16 cellular contexts compared by ENCODE assay signal in the genomic region with DNA sequence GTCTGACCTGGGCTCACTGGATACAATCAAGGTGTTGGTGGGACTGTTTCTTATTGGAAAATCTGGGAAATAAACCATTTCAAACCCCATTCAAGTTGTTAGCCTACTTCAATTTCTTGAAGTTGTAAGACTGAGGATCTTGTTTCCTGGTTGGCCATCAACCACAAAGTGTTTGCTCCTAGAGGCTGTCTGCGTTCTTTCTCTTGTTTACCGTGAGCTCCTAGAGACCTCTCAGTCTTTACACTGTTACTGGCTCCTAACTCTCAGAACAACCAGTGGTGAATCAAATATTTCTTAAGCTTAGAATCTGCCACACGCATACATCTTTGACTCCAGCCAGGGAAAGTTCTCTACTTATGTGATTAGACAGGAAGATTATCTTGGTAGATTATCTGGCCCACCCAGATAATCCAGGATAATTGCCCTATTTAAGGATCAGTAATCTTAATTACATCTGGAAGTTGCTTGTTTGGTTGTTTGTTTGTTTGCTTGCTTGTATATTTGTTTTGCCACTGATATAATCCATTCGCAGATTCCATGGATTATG.
DNase-seq lines count a peak whose midpoint lies in the region; ATAC-seq and TF ChIP-seq lines count a peak whose summit lies in the region.
"Had no signal": no experiment of that assay in that cellular context is flagged by ENCODE, and none has a peak within 500 bp of the region (broad histone marks: within the 10 kb centered on the region; RNA-seq: fewer than 3 reads in every experiment).

No MANE protein-coding gene starts in this region.

- H3K4me2 ChIP-seq in GM23338 (no peak overlapping the region), mesendoderm (ENCODE audit: low read length) (no peak overlapping the region)
- H3K4me2 ChIP-seq: BLaER1 treated with 17β-estradiol and CSF1 and Interleukin-3, amounts not matched to agents 10 nM and 100 nM had no signal

- H3K27ac ChIP-seq in 22Rv1 (peak overlapping the region; percentile 56), GM23338 (ENCODE audit: low read depth) (no peak overlapping the region), mesendoderm (ENCODE audit: low read depth, low read length) (no peak overlapping the region)
- H3K27ac ChIP-seq: BLaER1 treated with 17β-estradiol and CSF1 and Interleukin-3, amounts not matched to agents 10 nM and 100 nM had no signal

- H3K79me1 ChIP-seq in mesendoderm (ENCODE audit: low read length) = no peaks in the 10 kb centered on the region

- H3K4me1 ChIP-seq in GM23338 (ENCODE audit: insufficient read depth) (no peaks in the 10 kb centered on the region), mesendoderm (ENCODE audit: control insufficient read depth, low read depth, low read length) (no peaks in the 10 kb centered on the region), HAP-1 (peaks cover 2% of the 10 kb centered on the region; the same call in 1 of the 2 replicates)
- H3K4me1 ChIP-seq: BLaER1 treated with 17β-estradiol and CSF1 and Interleukin-3, amounts not matched to agents 10 nM and 100 nM had no signal

- H2BK15ac ChIP-seq in mesendoderm (replicated peaks; ENCODE audit: low read depth) = no peak overlapping the region

- no peaks in the 10 kb centered on the region for H3K9me2 ChIP-seq in GM23338 (ENCODE audit: insufficient read depth)

- no peak overlapping the region for H3K4me3 ChIP-seq in GM23338
- no peak overlapping the region for H3K4me3 ChIP-seq in mesendoderm (ENCODE audit: low read length)
- H3K4me3 ChIP-seq in HAP-1 = no peak overlapping the region
- H3K4me3 ChIP-seq: BLaER1 treated with 17β-estradiol and CSF1 and Interleukin-3, amounts not matched to agents 10 nM and 100 nM; K562 had no signal

- no peaks in the 10 kb centered on the region for H4K20me1 ChIP-seq in GM23338 (replicated peaks; ENCODE audit: insufficient read depth)
- H4K20me1 ChIP-seq: BLaER1 treated with 17β-estradiol and CSF1 and Interleukin-3, amounts not matched to agents 10 nM and 100 nM had no signal

- H3K27me3 ChIP-seq in GM23338 (ENCODE audit: insufficient read depth) (no peaks in the 10 kb centered on the region), mesendoderm (ENCODE audit: insufficient read depth, low read length, poor library complexity) (no peaks in the 10 kb centered on the region), HAP-1 (ENCODE audit: low read depth) (no peaks in the 10 kb centered on the region)
- H3K27me3 ChIP-seq: BLaER1 treated with 17β-estradiol and CSF1 and Interleukin-3, amounts not matched to agents 10 nM and 100 nM had no signal

- H4K5ac ChIP-seq in mesendoderm (ENCODE audit: low read length) = no peak overlapping the region

- no peak overlapping the region for H2AK5ac ChIP-seq in mesendoderm (ENCODE audit: low read length)

- peak; percentile 18 for DNase-seq in GM23338 (ENCODE audit: low spot score)
- peak; percentile 86 for DNase-seq in NCI-H82 (lab: John Stamatoyannopoulos, UW)
- peak; percentile 71 for DNase-seq in mesendoderm
- DNase-seq in HAP-1 (ENCODE audit: low spot score in 2 of 2) = no peak
- DNase-seq in NCI-H1694 (lab: John Stamatoyannopoulos, UW) = no peak
- DNase-seq: Calu3; CD8-positive, alpha-beta T cell; HFFc6; IMR-90 had no signal

- no peak overlapping the region for H2BK5ac ChIP-seq in mesendoderm (ENCODE audit: low read length)

- no peaks in the 10 kb centered on the region for H3K4me1 Mint-ChIP-seq in GM23338
- no peaks in the 10 kb centered on the region for H3K4me1 Mint-ChIP-seq in stimulated activated memory B cell treated with anti-CD40 and anti-IgM and Interleukin-4, amounts not matched to agents 10 μg/mL and 1 μg/mL and 100 μg/mL, for 72 hours
- H3K4me1 Mint-ChIP-seq: B cell had no signal

- no peak overlapping the region for H3K56ac ChIP-seq in mesendoderm (ENCODE audit: low read length)

- H3K79me2 ChIP-seq in GM23338 (replicated peaks; ENCODE audit: insufficient read depth) (no peaks in the 10 kb centered on the region), mesendoderm (ENCODE audit: control insufficient read depth, insufficient read depth, low read length) (no peaks in the 10 kb centered on the region)

- ATAC-seq in GM23338 = peak; percentile 40; the same call in 2 of the 3 replicates
- ATAC-seq in stimulated activated memory B cell treated with anti-CD40 and anti-IgM and Interleukin-4, amounts not matched to agents 10 μg/mL and 1 μg/mL and 100 μg/mL, for 72 hours = no peak
- no peak for ATAC-seq in GM18909 (IDR thresholded peaks at IDR 0.05; ENCODE audit: poor library complexity, unreplicated experiment)
- ATAC-seq: CD8-positive, alpha-beta T cell; HCT116; K562 had no signal

- H3K4ac ChIP-seq in mesendoderm (ENCODE audit: low read depth, low read length) = no peak overlapping the region

- H3K4me3 Mint-ChIP-seq in GM23338 = no peak overlapping the region
- H3K4me3 Mint-ChIP-seq in stimulated activated memory B cell treated with anti-CD40 and anti-IgM and Interleukin-4, amounts not matched to agents 10 μg/mL and 1 μg/mL and 100 μg/mL, for 72 hours = no peak overlapping the region
- H3K4me3 Mint-ChIP-seq: B cell; CD8-positive, alpha-beta T cell; HFFc6 had no signal

- WGBS in mesendoderm (ENCODE audit: extremely low coverage, insufficient coverage, low lambda C conversion rate) = no CpG with 5 or more reads among the region's 4 CpGs

- H3K9me3 ChIP-seq in HAP-1 = no peaks in the 10 kb centered on the region
- H3K9me3 ChIP-seq: BLaER1 treated with 17β-estradiol and CSF1 and Interleukin-3, amounts not matched to agents 10 nM and 100 nM had no signal

- H4K8ac ChIP-seq in mesendoderm (ENCODE audit: low read depth, low read length) = no peak overlapping the region

- H2AFZ ChIP-seq in GM23338 = 0 out of 2 replicates have a peak overlapping the region, but pooled peaks have one; percentile 56

- no peak overlapping the region for H2BK120ac ChIP-seq in mesendoderm (ENCODE audit: low read depth, low read length)

- TF ChIP-seq CTCF in 22Rv1 (IDR thresholded peaks at IDR 0.05) (no peak), GM23338 (conservative IDR thresholded peaks at IDR 0.05; ENCODE audit: low read depth in 2 of 2) (no peak)

- no peaks in the 10 kb centered on the region for H3K9me3 Mint-ChIP-seq in GM23338
- H3K9me3 Mint-ChIP-seq in stimulated activated memory B cell treated with anti-CD40 and anti-IgM and Interleukin-4, amounts not matched to agents 10 μg/mL and 1 μg/mL and 100 μg/mL, for 72 hours = no peaks in the 10 kb centered on the region
- H3K9me3 Mint-ChIP-seq: HFFc6 had no signal

- H3K23ac ChIP-seq in mesendoderm (ENCODE audit: low read length) = no peak overlapping the region

- in situ Hi-C loops in HAP-1 (cut with MboI; ENCODE audit: low sequenced_read_pairs) = no loop called here

- H3K27me3 Mint-ChIP-seq in GM23338 (ENCODE audit: insufficient read depth, low read depth, poor library complexity) = no peaks in the 10 kb centered on the region
- no peaks in the 10 kb centered on the region for H3K27me3 Mint-ChIP-seq in stimulated activated memory B cell treated with anti-CD40 and anti-IgM and Interleukin-4, amounts not matched to agents 10 μg/mL and 1 μg/mL and 100 μg/mL, for 72 hours
- H3K27me3 Mint-ChIP-seq: B cell had no signal

- H3K36me3 ChIP-seq in GM23338 (ENCODE audit: insufficient read depth) (no peaks in the 10 kb centered on the region), mesendoderm (ENCODE audit: control insufficient read depth, insufficient read depth, low read length) (no peaks in the 10 kb centered on the region), HAP-1 (replicated peaks) (no peaks in the 10 kb centered on the region)
- H3K36me3 ChIP-seq: BLaER1 treated with 17β-estradiol and CSF1 and Interleukin-3, amounts not matched to agents 10 nM and 100 nM had no signal

- H3K36me3 Mint-ChIP-seq in GM23338 (ENCODE audit: low read depth) = no peaks in the 10 kb centered on the region
- H3K36me3 Mint-ChIP-seq in stimulated activated memory B cell treated with anti-CD40 and anti-IgM and Interleukin-4, amounts not matched to agents 10 μg/mL and 1 μg/mL and 100 μg/mL, for 72 hours = no peaks in the 10 kb centered on the region
- H3K36me3 Mint-ChIP-seq: CD8-positive, alpha-beta T cell had no signal

- no peak overlapping the region for H3K27ac Mint-ChIP-seq in GM23338
- H3K27ac Mint-ChIP-seq in stimulated activated memory B cell treated with anti-CD40 and anti-IgM and Interleukin-4, amounts not matched to agents 10 μg/mL and 1 μg/mL and 100 μg/mL, for 72 hours = no peak overlapping the region
- H3K27ac Mint-ChIP-seq: B cell; CD8-positive, alpha-beta T cell; HFFc6 had no signal

- no peak overlapping the region for H3K9ac ChIP-seq in mesendoderm (ENCODE audit: low read length)
- H3K9ac ChIP-seq: BLaER1 treated with 17β-estradiol and CSF1 and Interleukin-3, amounts not matched to agents 10 nM and 100 nM had no signal

- H3K18ac ChIP-seq in mesendoderm (ENCODE audit: low read length) = no peak overlapping the region

- no peaks in the 10 kb centered on the region for H3F3A ChIP-seq in GM23338 (replicated peaks; ENCODE audit: low read depth)

TF ChIP-seq in GM23338, 12 proteins besides CTCF, POLR2A, EP300 and RAD21 (continues in another document):
- TF ChIP-seq ZNF114 (CRISPR knock-in tag; IDR thresholded peaks at IDR 0.05) = no peak
- TF ChIP-seq STAT1 (IDR thresholded peaks at IDR 0.05; ENCODE audit: unreplicated experiment) = no peak
- TF ChIP-seq, protein P1, sequence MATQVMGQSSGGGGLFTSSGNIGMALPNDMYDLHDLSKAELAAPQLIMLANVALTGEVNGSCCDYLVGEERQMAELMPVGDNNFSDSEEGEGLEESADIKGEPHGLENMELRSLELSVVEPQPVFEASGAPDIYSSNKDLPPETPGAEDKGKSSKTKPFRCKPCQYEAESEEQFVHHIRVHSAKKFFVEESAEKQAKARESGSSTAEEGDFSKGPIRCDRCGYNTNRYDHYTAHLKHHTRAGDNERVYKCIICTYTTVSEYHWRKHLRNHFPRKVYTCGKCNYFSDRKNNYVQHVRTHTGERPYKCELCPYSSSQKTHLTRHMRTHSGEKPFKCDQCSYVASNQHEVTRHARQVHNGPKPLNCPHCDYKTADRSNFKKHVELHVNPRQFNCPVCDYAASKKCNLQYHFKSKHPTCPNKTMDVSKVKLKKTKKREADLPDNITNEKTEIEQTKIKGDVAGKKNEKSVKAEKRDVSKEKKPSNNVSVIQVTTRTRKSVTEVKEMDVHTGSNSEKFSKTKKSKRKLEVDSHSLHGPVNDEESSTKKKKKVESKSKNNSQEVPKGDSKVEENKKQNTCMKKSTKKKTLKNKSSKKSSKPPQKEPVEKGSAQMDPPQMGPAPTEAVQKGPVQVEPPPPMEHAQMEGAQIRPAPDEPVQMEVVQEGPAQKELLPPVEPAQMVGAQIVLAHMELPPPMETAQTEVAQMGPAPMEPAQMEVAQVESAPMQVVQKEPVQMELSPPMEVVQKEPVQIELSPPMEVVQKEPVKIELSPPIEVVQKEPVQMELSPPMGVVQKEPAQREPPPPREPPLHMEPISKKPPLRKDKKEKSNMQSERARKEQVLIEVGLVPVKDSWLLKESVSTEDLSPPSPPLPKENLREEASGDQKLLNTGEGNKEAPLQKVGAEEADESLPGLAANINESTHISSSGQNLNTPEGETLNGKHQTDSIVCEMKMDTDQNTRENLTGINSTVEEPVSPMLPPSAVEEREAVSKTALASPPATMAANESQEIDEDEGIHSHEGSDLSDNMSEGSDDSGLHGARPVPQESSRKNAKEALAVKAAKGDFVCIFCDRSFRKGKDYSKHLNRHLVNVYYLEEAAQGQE (IDR thresholded peaks at IDR 0.05; ENCODE audit: unreplicated experiment) = no peak

Comparison
In these comparisons a context has a peak if more than half of its experiments do, and no peak if none do; other contexts are left out.
1. DNase-seq: peak in GM23338 (single experiment), NCI-H82 (single experiment) and mesendoderm (single experiment); none in HAP-1 (0 of 2) and NCI-H1694 (single experiment).